Comparison of ENCODE assay signal across 7 cellular contexts in genomic region chr2:200308421-200309295, GRCh38. TPM values are rescaled to one million over a fixed set of nuclear protein-coding genes. Genes with fewer than 3 reads are reported as not detected.
A peak's percentile ranks its signal among the peaks of the same experiment; 100 is the strongest.
DNase-seq lines count a peak whose midpoint lies in the region; ATAC-seq, FAIRE-seq and TF ChIP-seq lines count a peak whose summit lies in the region.

No MANE protein-coding gene starts in this region.

- ATAC-seq in GM21360 (IDR thresholded peaks at IDR 0.05; ENCODE audit: unreplicated experiment): no peak

- H3K4me3 ChIP-seq in fibroblast of mammary gland (ENCODE audit: control insufficient read depth, low read depth, low read length): peak overlapping the region; percentile 77
- H3K4me3 ChIP-seq in skeletal muscle cell (ENCODE audit: low read depth, low read length): peak overlapping the region; percentile 76

- TF ChIP-seq CTCF in fibroblast of mammary gland (conservative IDR thresholded peaks at IDR 0.05; ENCODE audit: control insufficient read depth, insufficient read depth, low read depth, low read length): peak; percentile 31

- DNase-seq in GM18507 (ENCODE audit: extremely low spot score, insufficient read length, low read depth): no peak
- DNase-seq in RPMI7951 (ENCODE audit: low read depth): peak; percentile 55
- peak; percentile 49 for DNase-seq in fibroblast of mammary gland (ENCODE audit: low read depth)
- DNase-seq in skeletal muscle cell (ENCODE audit: low read depth): no peak
- no peak for DNase-seq in stimulated activated CD4-positive, alpha-beta T cell treated with anti-CD3 and anti-CD28 coated beads, Interleukin-4, amount 100 ng/mL, for 24 hours
- DNase-seq in GM19238 (ENCODE audit: insufficient read length, low spot score): no peak

- FAIRE-seq in GM18507 (lab: Jason Lieb, UNC): peak; percentile 45

RNA-seq across cellular contexts. Expression of gene SPATS2L, which starts 2.2 kb away (rescaled TPM):
- total RNA-seq in RPMI7951 (2014; rRNA removed; shearing (Covaris generic)): 117 and 148 TPM in 2 replicates

Comparison
In these comparisons a context has a peak if more than half of its experiments do, and no peak if none do; other contexts are left out.
1. DNase-seq: peak in RPMI7951 (single experiment) and fibroblast of mammary gland (single experiment); none in GM18507 (single experiment), skeletal muscle cell (single experiment), stimulated activated CD4-positive, alpha-beta T cell treated with anti-CD3 and anti-CD28 coated beads, Interleukin-4, amount 100 ng/mL, for 24 hours (single experiment) and GM19238 (single experiment).